Comparison of ENCODE assay signal across 20 cellular contexts in the genomic region with DNA sequence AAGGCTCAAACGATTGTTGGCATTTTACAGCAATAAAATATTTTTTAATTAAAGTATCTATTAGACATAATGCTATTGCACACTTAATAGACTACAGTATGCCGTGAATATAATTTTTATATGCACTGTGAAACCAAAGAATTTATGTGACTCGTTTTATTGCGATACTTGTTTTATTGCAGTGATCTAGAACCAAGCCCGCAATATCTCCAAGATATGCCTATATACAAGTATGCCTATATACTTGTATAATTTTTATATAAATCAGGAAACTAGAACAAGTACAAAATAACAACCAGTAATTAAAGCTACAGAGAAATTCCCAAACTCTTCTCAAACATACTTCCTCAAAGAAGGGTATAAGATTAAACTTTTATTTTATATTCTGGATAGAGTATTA. TPM values are rescaled to one million over a fixed set of nuclear protein-coding genes. Genes with fewer than 3 reads are reported as not detected.
DNase-seq lines count a peak whose midpoint lies in the region; ATAC-seq and TF ChIP-seq lines count a peak whose summit lies in the region.
"Had no signal": no experiment of that assay in that cellular context is flagged by ENCODE, and none has a peak within 500 bp of the region (broad histone marks: within the 10 kb centered on the region; RNA-seq: fewer than 3 reads in every experiment).

No MANE protein-coding gene starts in this region.

- TF ChIP-seq CTCF in ascending aorta (IDR thresholded peaks at IDR 0.05) (no peak), mucosa of descending colon (IDR thresholded peaks at IDR 0.05) (no peak), thoracic aorta (IDR thresholded peaks at IDR 0.05) (no peak)

- no peak overlapping the region for H2AFZ ChIP-seq in GM23248

- peaks cover 57% of the 10 kb centered on the region for H3F3A ChIP-seq in GM23248 (ENCODE audit: insufficient read depth)

- intact Hi-C loops in ascending aorta (cut with DNase I) (no loop called here), mucosa of descending colon (cut with DNase I, micrococcal nuclease) (no loop called here)
- intact Hi-C loops in activated CD4-positive, alpha-beta T cell treated with anti-CD3 and anti-CD28 coated beads, Interleukin-2, amount 10 ng/mL, durations not matched to agents 24 days and 14 days (cut with micrococcal nuclease): no loop called here

- H3K36me3 ChIP-seq in GM23248 (ENCODE audit: low read depth) (no peaks in the 10 kb centered on the region; the same call in 1 of the 2 replicates), ascending aorta (no peaks in the 10 kb centered on the region), mucosa of descending colon (ENCODE audit: low read depth) (no peaks in the 10 kb centered on the region), thoracic aorta (no peaks in the 10 kb centered on the region)

- H3K9me3 Mint-ChIP-seq in activated CD4-positive, alpha-beta T cell treated with anti-CD3 and anti-CD28 coated beads, Interleukin-2, amount 10 ng/mL, durations not matched to agents 24 days and 14 days: peaks cover 2% of the 10 kb centered on the region
- H3K9me3 Mint-ChIP-seq in naive thymus-derived CD8-positive, alpha-beta T cell: peaks cover 0 to 2% (median 0%) of the 10 kb centered on the region in 9 donors
- H3K9me3 Mint-ChIP-seq: CD8-positive, alpha-beta memory T cell; IgD-negative memory B cell had no signal

- in situ Hi-C loops in GM23248 (cut with MboI): no loop called here

- peaks cover 29% of the 10 kb centered on the region for H3K4me1 ChIP-seq in GM23248 (ENCODE audit: insufficient read depth)
- peaks cover 5 to 7% of the 10 kb centered on the region in 2 donors for H3K4me1 ChIP-seq in ascending aorta
- peaks cover 7% of the 10 kb centered on the region for H3K4me1 ChIP-seq in mucosa of descending colon (ENCODE audit: low read depth)
- H3K4me1 ChIP-seq in thoracic aorta (ENCODE audit: control insufficient read depth in 1 of 2, low read depth in 2 of 2): peaks cover 11 to 33% of the 10 kb centered on the region in 2 donors

- H3K4me3 Mint-ChIP-seq in activated CD4-positive, alpha-beta T cell treated with anti-CD3 and anti-CD28 coated beads, Interleukin-2, amount 10 ng/mL, durations not matched to agents 24 days and 14 days: no peak overlapping the region
- H3K4me3 Mint-ChIP-seq in naive thymus-derived CD8-positive, alpha-beta T cell: no peak overlapping the region
- H3K4me3 Mint-ChIP-seq: CD8-positive, alpha-beta memory T cell; IgD-negative memory B cell had no signal

- no peak overlapping the region for H3K9ac ChIP-seq in GM23248
- H3K9ac ChIP-seq: BLaER1 treated with 17β-estradiol and CSF1 and Interleukin-3, amounts not matched to agents 10 nM and 100 nM had no signal

- peaks cover 9% of the 10 kb centered on the region for H3K4me1 Mint-ChIP-seq in activated CD4-positive, alpha-beta T cell treated with anti-CD3 and anti-CD28 coated beads, Interleukin-2, amount 10 ng/mL, durations not matched to agents 24 days and 14 days
- H3K4me1 Mint-ChIP-seq in naive thymus-derived CD8-positive, alpha-beta T cell: peaks cover 10 to 44% (median 36%) of the 10 kb centered on the region in 4 donors

- H3K36me3 Mint-ChIP-seq in activated CD4-positive, alpha-beta T cell treated with anti-CD3 and anti-CD28 coated beads, Interleukin-2, amount 10 ng/mL, durations not matched to agents 24 days and 14 days (ENCODE audit: low read depth): peaks cover 18% of the 10 kb centered on the region
- peaks cover 0 to 10% (median 10%) of the 10 kb centered on the region in 3 donors for H3K36me3 Mint-ChIP-seq in naive thymus-derived CD8-positive, alpha-beta T cell

- H3K9me2 ChIP-seq in GM23248 (ENCODE audit: insufficient read depth): no peaks in the 10 kb centered on the region

- 86 to 87% methylated on average over 5 of the region's 5 CpGs for WGBS in GM23248 (ENCODE audit: low coverage in 1 of 2, low lambda C conversion rate in 2 of 2, missing lambda C conversion rate in 2 of 2), 2 experiments

- H3K27ac ChIP-seq in GM23248 (peak overlapping the region; percentile 93), ascending aorta (peak overlapping the region; percentile 73 to 82), thoracic aorta (peak overlapping the region; percentile 64 to 85)
- H3K27ac ChIP-seq: BLaER1 treated with 17β-estradiol and CSF1 and Interleukin-3, amounts not matched to agents 10 nM and 100 nM; SK-N-MC had no signal

- H4K20me1 ChIP-seq in GM23248 (ENCODE audit: insufficient read depth): no peaks in the 10 kb centered on the region

- H3K4me3 ChIP-seq in GM23248: no peak overlapping the region
- H3K4me3 ChIP-seq in ascending aorta: no peak overlapping the region
- H3K4me3 ChIP-seq in mucosa of descending colon: no peak overlapping the region
- H3K4me3 ChIP-seq in thoracic aorta: no peak overlapping the region
- H3K4me3 ChIP-seq: BLaER1 treated with 17β-estradiol and CSF1 and Interleukin-3, amounts not matched to agents 10 nM and 100 nM; SK-N-MC had no signal

- H3K27me3 Mint-ChIP-seq in activated CD4-positive, alpha-beta T cell treated with anti-CD3 and anti-CD28 coated beads, Interleukin-2, amount 10 ng/mL, durations not matched to agents 24 days and 14 days: no peaks in the 10 kb centered on the region
- no peaks in the 10 kb centered on the region for H3K27me3 Mint-ChIP-seq in naive thymus-derived CD8-positive, alpha-beta T cell
- H3K27me3 Mint-ChIP-seq: CD8-positive, alpha-beta memory T cell; IgD-negative memory B cell had no signal

- POLR2A ChIA-PET in naive thymus-derived CD8-positive, alpha-beta T cell (lab: Charles Lee): no interaction called here

- ATAC-seq in mucosa of descending colon: peak; percentile 59
- no peak for ATAC-seq in thoracic aorta (ENCODE audit: insufficient number of reproducible peaks, low FRiP score, low read depth)
- ATAC-seq in GM21619 (IDR thresholded peaks at IDR 0.05; ENCODE audit: unreplicated experiment): no peak
- ATAC-seq in naive thymus-derived CD8-positive, alpha-beta T cell: no peak
- ATAC-seq: HCT116 had no signal

- no peaks in the 10 kb centered on the region for H3K9me3 ChIP-seq in GM23248 (ENCODE audit: low read depth)
- H3K9me3 ChIP-seq in ascending aorta: no peaks in the 10 kb centered on the region
- no peaks in the 10 kb centered on the region for H3K9me3 ChIP-seq in mucosa of descending colon
- no peaks in the 10 kb centered on the region for H3K9me3 ChIP-seq in thoracic aorta

- no peak overlapping the region for H3K4me2 ChIP-seq in GM23248 (ENCODE audit: unreplicated experiment)

- peaks cover 82% of the 10 kb centered on the region for H3K79me2 ChIP-seq in GM23248 (ENCODE audit: insufficient read depth)

- H3K27me3 ChIP-seq in GM23248 (replicated peaks; ENCODE audit: insufficient read depth) (no peaks in the 10 kb centered on the region), ascending aorta (no peaks in the 10 kb centered on the region), thoracic aorta (replicated peaks; ENCODE audit: insufficient read depth) (no peaks in the 10 kb centered on the region)
- H3K27me3 ChIP-seq: BLaER1 treated with 17β-estradiol and CSF1 and Interleukin-3, amounts not matched to agents 10 nM and 100 nM had no signal

- no peak overlapping the region for H3K27ac Mint-ChIP-seq in activated CD4-positive, alpha-beta T cell treated with anti-CD3 and anti-CD28 coated beads, Interleukin-2, amount 10 ng/mL, durations not matched to agents 24 days and 14 days
- H3K27ac Mint-ChIP-seq in naive thymus-derived CD8-positive, alpha-beta T cell: peak overlapping the region in 1 of 10 donors; percentile 35
- H3K27ac Mint-ChIP-seq: IgD-negative memory B cell had no signal

- DNase-seq in GM23248 (no peak), ascending aorta (ENCODE audit: low spot score in 2 of 2) (no peak), mucosa of descending colon (no peak), thoracic aorta (ENCODE audit: low spot score) (no peak)
- no peak for DNase-seq in activated CD4-positive, alpha-beta T cell treated with anti-CD3 and anti-CD28 coated beads, Interleukin-2, amount 10 ng/mL, durations not matched to agents 24 days and 14 days
- no peak for DNase-seq in naive thymus-derived CD8-positive, alpha-beta T cell
- DNase-seq: Calu3; CD8-positive, alpha-beta memory T cell; DMS153; GOT3; NCI-H187; NCI-H446 treated with DMSO at 0.1 percent for 48 hours; NCI-H526 treated with DMSO at 0.1 percent for 48 hours; OCI-M1; SHP77 had no signal

RNA-seq across cellular contexts. Expression of a gene that starts 31.3 kb away (rescaled TPM):
- 16.9 and 17.8 TPM in 2 replicates for total RNA-seq in GM23248 (2014; rRNA removed; shearing (Covaris generic))
- polyA plus RNA-seq in GM23248 (2016; fragmentation: Nextera tagmentation; extraction: Ambion mirVana): 55.7 and 56.4 TPM in 2 replicates
- total RNA-seq in ascending aorta (10.9 TPM), mucosa of descending colon (10 to 100 TPM; 34.2 to 35.8 (median 34.6) TPM), thoracic aorta (10 to 100 TPM; 19.1 to 40.1 TPM)
- total RNA-seq in activated CD4-positive, alpha-beta T cell treated with anti-CD3 and anti-CD28 coated beads, Interleukin-2, amount 10 ng/mL, durations not matched to agents 24 days and 14 days: 22.2 and 23.4 TPM in 2 replicates
- total RNA-seq in naive thymus-derived CD8-positive, alpha-beta T cell: 10 to 100 TPM; 17.4 to 22.0 TPM
- polyA plus RNA-seq in naive thymus-derived CD8-positive, alpha-beta T cell: 10 to 100 TPM in 1 of 3 donors, 1 to 10 TPM in 2; 6.8 to 13.3 (median 7.9) TPM
